In the genomic region with DNA sequence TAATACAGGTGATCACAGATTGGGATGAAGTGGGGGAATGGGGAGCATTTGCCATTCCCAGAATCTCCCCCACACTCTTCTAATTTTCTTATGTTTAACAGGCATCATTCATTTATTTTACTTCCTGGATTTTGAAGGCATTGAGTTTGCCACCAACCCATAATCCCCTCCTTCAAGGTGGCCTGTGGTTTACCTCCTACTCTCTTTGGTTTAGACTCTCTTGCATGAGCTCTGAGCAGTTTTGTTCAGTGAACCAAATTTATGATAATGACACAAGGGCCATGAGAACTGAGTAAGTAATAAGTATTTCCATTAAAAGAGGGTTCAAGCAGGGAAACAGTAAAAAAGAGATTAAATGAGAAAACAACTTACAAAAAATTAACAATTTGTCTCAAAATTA, we compare ENCODE assay signal across 22 cellular contexts.
DNase-seq lines count a peak whose midpoint lies in the region; ATAC-seq lines count a peak whose summit lies in the region.
"Had no signal": no experiment of that assay in that cellular context is flagged by ENCODE, and none has a peak within 500 bp of the region (broad histone marks: within the 10 kb centered on the region; RNA-seq: fewer than 3 reads in every experiment).

No MANE protein-coding gene starts in this region.

- CTCF ChIA-PET in activated CD4-positive, alpha-beta T cell treated with anti-CD3 and anti-CD28 coated beads for 36 hours (lab: Charles Lee), result no interaction called here
- CTCF ChIA-PET in activated CD4-positive, alpha-beta memory T cell treated with anti-CD3 and anti-CD28 coated beads, Interleukin-2, amount 10 ng/mL, durations not matched to agents 7 days and 5 days (lab: Charles Lee), result no interaction called here

- H3K27ac Mint-ChIP-seq in activated CD4-positive, alpha-beta T cell treated with anti-CD3 and anti-CD28 coated beads for 36 hours, result no peak overlapping the region
- H3K27ac Mint-ChIP-seq in activated naive CD8-positive, alpha-beta T cell treated with anti-CD3 and anti-CD28 coated beads, Interleukin-2, amount 10 ng/mL, durations not matched to agents 7 days and 5 days, result peak overlapping the region; percentile 85
- no peak overlapping the region for H3K27ac Mint-ChIP-seq in activated naive CD8-positive, alpha-beta T cell treated with anti-CD3 and anti-CD28 coated beads for 36 hours
- H3K27ac Mint-ChIP-seq in activated naive CD8-positive, alpha-beta T cell treated with anti-CD3 and anti-CD28 coated beads, Interleukin-2, amount 50 U/mL, for 24 hours, result no peak overlapping the region
- H3K27ac Mint-ChIP-seq in activated CD4-positive, alpha-beta memory T cell treated with anti-CD3 and anti-CD28 coated beads, Interleukin-2, amount 10 ng/mL, durations not matched to agents 7 days and 5 days, result no peak overlapping the region

- ATAC-seq in activated CD4-positive, alpha-beta T cell treated with anti-CD3 and anti-CD28 coated beads for 36 hours, result peak; percentile 34
- peak; percentile 85 for ATAC-seq in activated naive CD8-positive, alpha-beta T cell treated with anti-CD3 and anti-CD28 coated beads, Interleukin-2, amount 10 ng/mL, durations not matched to agents 7 days and 5 days (ENCODE audit: low read depth)
- peak; percentile 59 for ATAC-seq in activated naive CD8-positive, alpha-beta T cell treated with anti-CD3 and anti-CD28 coated beads, Interleukin-2, amount 50 U/mL, for 24 hours
- ATAC-seq in GM21825 (IDR thresholded peaks at IDR 0.05; ENCODE audit: unreplicated experiment) (no peak), HG03521 (IDR thresholded peaks at IDR 0.05; ENCODE audit: unreplicated experiment) (no peak)
- ATAC-seq: Panc1 had no signal

- H3K36me3 Mint-ChIP-seq in activated CD4-positive, alpha-beta T cell treated with anti-CD3 and anti-CD28 coated beads for 36 hours (ENCODE audit: low read depth), result peaks cover 26% of the 10 kb centered on the region
- peaks cover 29% of the 10 kb centered on the region for H3K36me3 Mint-ChIP-seq in activated naive CD8-positive, alpha-beta T cell treated with anti-CD3 and anti-CD28 coated beads, Interleukin-2, amount 10 ng/mL, durations not matched to agents 7 days and 5 days
- H3K36me3 Mint-ChIP-seq in activated naive CD8-positive, alpha-beta T cell treated with anti-CD3 and anti-CD28 coated beads for 36 hours, result peaks cover 28% of the 10 kb centered on the region
- H3K36me3 Mint-ChIP-seq in activated naive CD8-positive, alpha-beta T cell treated with anti-CD3 and anti-CD28 coated beads, Interleukin-2, amount 50 U/mL, for 24 hours (ENCODE audit: low read depth), result no peaks in the 10 kb centered on the region
- H3K36me3 Mint-ChIP-seq in activated CD4-positive, alpha-beta memory T cell treated with anti-CD3 and anti-CD28 coated beads, Interleukin-2, amount 10 ng/mL, durations not matched to agents 7 days and 5 days (ENCODE audit: low read depth), result peaks cover 14% of the 10 kb centered on the region

- peak; percentile 15 for DNase-seq in activated CD4-positive, alpha-beta T cell treated with anti-CD3 and anti-CD28 coated beads for 36 hours
- DNase-seq in activated CD4-positive, alpha-beta T cell treated with anti-CD3 and anti-CD28 coated beads, Interleukin-2, amount 50 U/mL, for 1 hour, result no peak
- no peak for DNase-seq in activated naive CD8-positive, alpha-beta T cell treated with anti-CD3 and anti-CD28 coated beads, Interleukin-2, amount 10 ng/mL, durations not matched to agents 7 days and 5 days
- no peak for DNase-seq in activated naive CD8-positive, alpha-beta T cell treated with anti-CD3 and anti-CD28 coated beads for 36 hours
- DNase-seq in activated naive CD8-positive, alpha-beta T cell treated with anti-CD3 and anti-CD28 coated beads, Interleukin-2, amount 50 U/mL, for 24 hours, result no peak
- no peak for DNase-seq in activated CD4-positive, alpha-beta memory T cell treated with anti-CD3 and anti-CD28 coated beads, Interleukin-2, amount 10 ng/mL, durations not matched to agents 7 days and 5 days
- DNase-seq: ACHN; Caco-2; CD4-positive, alpha-beta T cell; DMS153; GDM1; GOT3; HCEC 1CT; MV-4-11; NCI-H1105 treated with DMSO at 0.1 percent for 48 hours; NCI-H2081; NCI-H2171; NCI-H524 treated with DMSO at 0.1 percent for 48 hours; NCI-H82 had no signal

- no peak overlapping the region for H3K4me3 Mint-ChIP-seq in activated CD4-positive, alpha-beta T cell treated with anti-CD3 and anti-CD28 coated beads for 36 hours
- peak overlapping the region; percentile 59 for H3K4me3 Mint-ChIP-seq in activated naive CD8-positive, alpha-beta T cell treated with anti-CD3 and anti-CD28 coated beads, Interleukin-2, amount 10 ng/mL, durations not matched to agents 7 days and 5 days
- H3K4me3 Mint-ChIP-seq in activated naive CD8-positive, alpha-beta T cell treated with anti-CD3 and anti-CD28 coated beads for 36 hours, result no peak overlapping the region
- H3K4me3 Mint-ChIP-seq in activated naive CD8-positive, alpha-beta T cell treated with anti-CD3 and anti-CD28 coated beads, Interleukin-2, amount 50 U/mL, for 24 hours, result no peak overlapping the region
- H3K4me3 Mint-ChIP-seq in activated CD4-positive, alpha-beta memory T cell treated with anti-CD3 and anti-CD28 coated beads, Interleukin-2, amount 10 ng/mL, durations not matched to agents 7 days and 5 days, result no peak overlapping the region
- H3K4me3 Mint-ChIP-seq: CD4-positive, alpha-beta T cell had no signal

- POLR2A ChIA-PET in activated CD4-positive, alpha-beta T cell treated with anti-CD3 and anti-CD28 coated beads for 36 hours (lab: Charles Lee), result no interaction called here
- POLR2A ChIA-PET in activated naive CD8-positive, alpha-beta T cell treated with anti-CD3 and anti-CD28 coated beads, Interleukin-2, amount 10 ng/mL, durations not matched to agents 7 days and 5 days (lab: Charles Lee), result interaction anchor here (1.2 to 1.6 kb wide), 2 partner anchors 11 to 43 kb away, joined by 4 to 5 read pairs; no protein-coding TSS in a partner anchor
- POLR2A ChIA-PET in activated CD4-positive, alpha-beta memory T cell treated with anti-CD3 and anti-CD28 coated beads, Interleukin-2, amount 10 ng/mL, durations not matched to agents 7 days and 5 days (lab: Charles Lee), result no interaction called here

- no peaks in the 10 kb centered on the region for H3K27me3 Mint-ChIP-seq in activated CD4-positive, alpha-beta T cell treated with anti-CD3 and anti-CD28 coated beads for 36 hours
- H3K27me3 Mint-ChIP-seq in activated naive CD8-positive, alpha-beta T cell treated with anti-CD3 and anti-CD28 coated beads, Interleukin-2, amount 10 ng/mL, durations not matched to agents 7 days and 5 days, result peaks cover 9% of the 10 kb centered on the region
- no peaks in the 10 kb centered on the region for H3K27me3 Mint-ChIP-seq in activated naive CD8-positive, alpha-beta T cell treated with anti-CD3 and anti-CD28 coated beads for 36 hours
- no peaks in the 10 kb centered on the region for H3K27me3 Mint-ChIP-seq in activated naive CD8-positive, alpha-beta T cell treated with anti-CD3 and anti-CD28 coated beads, Interleukin-2, amount 50 U/mL, for 24 hours
- H3K27me3 Mint-ChIP-seq in activated CD4-positive, alpha-beta memory T cell treated with anti-CD3 and anti-CD28 coated beads, Interleukin-2, amount 10 ng/mL, durations not matched to agents 7 days and 5 days, result no peaks in the 10 kb centered on the region
- H3K27me3 Mint-ChIP-seq: CD4-positive, alpha-beta T cell had no signal

- peaks cover 54% of the 10 kb centered on the region for H3K4me1 Mint-ChIP-seq in activated CD4-positive, alpha-beta T cell treated with anti-CD3 and anti-CD28 coated beads for 36 hours
- H3K4me1 Mint-ChIP-seq in activated naive CD8-positive, alpha-beta T cell treated with anti-CD3 and anti-CD28 coated beads, Interleukin-2, amount 10 ng/mL, durations not matched to agents 7 days and 5 days, result peaks cover 28% of the 10 kb centered on the region
- peaks cover 43% of the 10 kb centered on the region for H3K4me1 Mint-ChIP-seq in activated naive CD8-positive, alpha-beta T cell treated with anti-CD3 and anti-CD28 coated beads for 36 hours
- H3K4me1 Mint-ChIP-seq in activated naive CD8-positive, alpha-beta T cell treated with anti-CD3 and anti-CD28 coated beads, Interleukin-2, amount 50 U/mL, for 24 hours, result peaks cover 31% of the 10 kb centered on the region
- peaks cover 13% of the 10 kb centered on the region for H3K4me1 Mint-ChIP-seq in activated CD4-positive, alpha-beta memory T cell treated with anti-CD3 and anti-CD28 coated beads, Interleukin-2, amount 10 ng/mL, durations not matched to agents 7 days and 5 days

- H3K9me3 Mint-ChIP-seq in activated CD4-positive, alpha-beta T cell treated with anti-CD3 and anti-CD28 coated beads for 36 hours (ENCODE audit: low read depth), result peaks cover 3% of the 10 kb centered on the region
- H3K9me3 Mint-ChIP-seq in activated naive CD8-positive, alpha-beta T cell treated with anti-CD3 and anti-CD28 coated beads, Interleukin-2, amount 10 ng/mL, durations not matched to agents 7 days and 5 days, result peaks cover 12% of the 10 kb centered on the region
- H3K9me3 Mint-ChIP-seq in activated naive CD8-positive, alpha-beta T cell treated with anti-CD3 and anti-CD28 coated beads for 36 hours, result peaks cover 4% of the 10 kb centered on the region
- no peaks in the 10 kb centered on the region for H3K9me3 Mint-ChIP-seq in activated naive CD8-positive, alpha-beta T cell treated with anti-CD3 and anti-CD28 coated beads, Interleukin-2, amount 50 U/mL, for 24 hours
- H3K9me3 Mint-ChIP-seq in activated CD4-positive, alpha-beta memory T cell treated with anti-CD3 and anti-CD28 coated beads, Interleukin-2, amount 10 ng/mL, durations not matched to agents 7 days and 5 days, result peaks cover 3% of the 10 kb centered on the region
- H3K9me3 Mint-ChIP-seq: CD4-positive, alpha-beta T cell had no signal

- intact Hi-C loops in activated CD4-positive, alpha-beta T cell treated with anti-CD3 and anti-CD28 coated beads for 36 hours (cut with DNase I, micrococcal nuclease), result loop anchor here in 1 of 2 experiments (10.0 kb wide), 1 partner anchor 322 kb away; no protein-coding TSS in a partner anchor

Comparison
In these comparisons a context has a peak if more than half of its experiments do, and no peak if none do; other contexts are left out.
1. ATAC-seq: peak in activated CD4-positive, alpha-beta T cell treated with anti-CD3 and anti-CD28 coated beads for 36 hours (single experiment), activated naive CD8-positive, alpha-beta T cell treated with anti-CD3 and anti-CD28 coated beads, Interleukin-2, amount 10 ng/mL, durations not matched to agents 7 days and 5 days (single experiment) and activated naive CD8-positive, alpha-beta T cell treated with anti-CD3 and anti-CD28 coated beads, Interleukin-2, amount 50 U/mL, for 24 hours (single experiment); none in GM21825 (single experiment) and HG03521 (single experiment).